In the genomic region with DNA sequence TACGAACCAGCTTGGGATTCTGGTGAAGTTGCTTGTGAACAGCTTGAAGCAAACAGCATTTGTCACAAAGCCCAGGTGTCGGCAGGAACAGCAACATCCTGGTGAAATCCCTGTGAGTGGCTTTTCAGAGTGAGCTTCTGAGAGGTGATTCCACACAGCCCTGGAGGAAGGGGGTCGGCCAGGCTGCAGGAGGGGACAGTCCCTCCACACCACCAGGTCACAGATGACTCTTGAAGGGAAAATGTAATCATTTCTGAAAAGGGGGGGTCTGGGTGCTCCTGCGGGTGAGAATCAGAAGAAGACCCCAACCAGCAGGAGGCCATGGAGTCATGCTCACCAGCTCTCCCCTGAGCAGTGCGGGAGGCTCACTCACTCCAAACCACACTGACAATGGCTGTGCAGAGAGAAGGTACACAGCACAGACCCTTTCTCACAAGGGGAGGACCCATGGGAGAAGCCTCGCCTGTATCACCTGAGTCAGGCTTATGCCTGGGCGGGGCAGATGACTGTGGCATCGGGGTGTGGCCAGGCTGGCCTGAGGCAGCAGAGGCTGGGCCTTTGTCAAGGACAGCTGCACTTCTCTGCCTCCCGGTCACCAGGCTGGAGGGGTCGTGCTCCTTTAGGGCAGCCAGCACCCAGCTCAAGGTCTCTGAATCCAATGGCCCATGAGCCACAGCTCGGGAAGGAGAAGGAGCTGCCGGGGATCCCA, we compare ENCODE assay signal across 15 cellular contexts. TPM values are rescaled to one million over a fixed set of nuclear protein-coding genes. Genes with fewer than 3 reads are reported as not detected.
DNase-seq lines count a peak whose midpoint lies in the region; ATAC-seq and TF ChIP-seq lines count a peak whose summit lies in the region.
"Had no signal": no experiment of that assay in that cellular context is flagged by ENCODE, and none has a peak within 500 bp of the region (broad histone marks: within the 10 kb centered on the region; RNA-seq: fewer than 3 reads in every experiment).

No MANE protein-coding gene starts in this region.

- H3K27me3 ChIP-seq in parathyroid adenoma (ENCODE audit: control insufficient read depth, insufficient read depth, low read length) (no peaks in the 10 kb centered on the region), esophagus muscularis mucosa (no peaks in the 10 kb centered on the region)
- H3K27me3 ChIP-seq: neutrophil had no signal

- H3K79me2 ChIP-seq in parathyroid adenoma: no peaks in the 10 kb centered on the region

- intact Hi-C loops in esophagus muscularis mucosa (cut with DNase I): no loop called here

- no peak overlapping the region for H3K27ac Mint-ChIP-seq in activated T-cell treated with anti-CD3 and anti-CD28 coated beads, Interleukin-2, amount 50 U/mL, for 72 hours
- H3K27ac Mint-ChIP-seq: T-cell had no signal

- no peak overlapping the region for H3K4me2 ChIP-seq in parathyroid adenoma (ENCODE audit: low read length)

- no peaks in the 10 kb centered on the region for H3K9me3 Mint-ChIP-seq in activated T-cell treated with anti-CD3 and anti-CD28 coated beads, Interleukin-2, amount 50 U/mL, for 72 hours
- H3K9me3 Mint-ChIP-seq: T-cell had no signal

- peak; percentile 35 to 39 for ATAC-seq in activated T-cell treated with anti-CD3 and anti-CD28 coated beads, Interleukin-2, amount 50 U/mL, for 72 hours (replicated peaks in 1 of 2)
- ATAC-seq: T-cell had no signal

- TF ChIP-seq POLR2A in esophagus muscularis mucosa (IDR thresholded peaks at IDR 0.05; ENCODE audit: low read depth): no peak

- H3K9me3 ChIP-seq in parathyroid adenoma (ENCODE audit: control insufficient read depth, low read length) (no peaks in the 10 kb centered on the region), esophagus muscularis mucosa (no peaks in the 10 kb centered on the region)
- H3K9me3 ChIP-seq: neutrophil had no signal

- no peak for TF ChIP-seq EP300 in esophagus muscularis mucosa (IDR thresholded peaks at IDR 0.05)

- WGBS in esophagus muscularis mucosa: 91% methylated on average over 11 of the region's 12 CpGs

- H3K4me1 Mint-ChIP-seq in activated T-cell treated with anti-CD3 and anti-CD28 coated beads, Interleukin-2, amount 50 U/mL, for 72 hours (ENCODE audit: low read depth): no peaks in the 10 kb centered on the region
- H3K4me1 Mint-ChIP-seq: T-cell had no signal

- no peak overlapping the region for H3K9ac ChIP-seq in parathyroid adenoma

- H3K36me3 ChIP-seq in parathyroid adenoma (ENCODE audit: control insufficient read depth, insufficient read depth, low read length) (no peaks in the 10 kb centered on the region), esophagus muscularis mucosa (peaks cover 21 to 75% (median 56%) of the 10 kb centered on the region in 4 donors)

- peak; percentile 32 for DNase-seq in NCI-H510A (lab: John Stamatoyannopoulos, UW)
- DNase-seq in NCI-H510A treated with DMSO at 0.1 percent for 48 hours (lab: John Stamatoyannopoulos, UW): no peak
- DNase-seq in NCI-H1436 treated with DMSO at 0.1 percent for 48 hours (lab: John Stamatoyannopoulos, UW): peak; percentile 56
- DNase-seq in activated T-cell treated with anti-CD3 and anti-CD28 coated beads, Interleukin-2, amount 50 U/mL, for 72 hours: no peak
- DNase-seq in esophagus muscularis mucosa (ENCODE audit: extremely low spot score): no peak
- DNase-seq in activated gamma-delta T cell treated with Interleukin-2 at 50 U/mL for 16 hours: no peak
- no peak for DNase-seq in KG1 (lab: John Stamatoyannopoulos, UW)
- DNase-seq: activated CD4-positive, alpha-beta T cell treated with anti-CD3 and anti-CD28 coated beads for 1 hour; aorta; cortex of kidney; mesendoderm; T-cell had no signal

- no peaks in the 10 kb centered on the region for H3K36me3 Mint-ChIP-seq in activated T-cell treated with anti-CD3 and anti-CD28 coated beads, Interleukin-2, amount 50 U/mL, for 72 hours (ENCODE audit: insufficient read depth in 2 of 2)

- TF ChIP-seq CTCF in parathyroid adenoma (IDR thresholded peaks at IDR 0.05): no peak
- no peak for TF ChIP-seq CTCF in esophagus muscularis mucosa (IDR thresholded peaks at IDR 0.05)

- H3K27me3 Mint-ChIP-seq in activated T-cell treated with anti-CD3 and anti-CD28 coated beads, Interleukin-2, amount 50 U/mL, for 72 hours (ENCODE audit: low read depth): no peaks in the 10 kb centered on the region
- H3K27me3 Mint-ChIP-seq: T-cell had no signal

- H3K27ac ChIP-seq in parathyroid adenoma (peak overlapping the region; percentile 97), esophagus muscularis mucosa (replicated peaks in 1 of 4) (no peak overlapping the region)
- H3K27ac ChIP-seq: neutrophil had no signal

- H3K4me3 ChIP-seq in parathyroid adenoma (ENCODE audit: low read depth, low read length) (no peak overlapping the region), esophagus muscularis mucosa (no peak overlapping the region)

- peaks cover 44% of the 10 kb centered on the region for H3K4me1 ChIP-seq in parathyroid adenoma
- no peaks in the 10 kb centered on the region for H3K4me1 ChIP-seq in esophagus muscularis mucosa

- no peak overlapping the region for H2AFZ ChIP-seq in parathyroid adenoma

- no peak overlapping the region for H3K4me3 Mint-ChIP-seq in activated T-cell treated with anti-CD3 and anti-CD28 coated beads, Interleukin-2, amount 50 U/mL, for 72 hours
- H3K4me3 Mint-ChIP-seq: T-cell had no signal

RNA-seq across cellular contexts. Expression of gene CHGA, which starts 14.4 kb away (rescaled TPM):
- not detected for total RNA-seq in activated T-cell treated with anti-CD3 and anti-CD28 coated beads, Interleukin-2, amount 50 U/mL, for 72 hours
- 1 to 10 TPM; 1.2 to 2.5 (median 1.3) TPM for total RNA-seq in esophagus muscularis mucosa
- total RNA-seq: aorta, fibroblast of lung had no signal

Comparison
In these comparisons a context has a peak if more than half of its experiments do, and no peak if none do; other contexts are left out.
1. DNase-seq: peak in NCI-H510A (single experiment) and NCI-H1436 treated with DMSO at 0.1 percent for 48 hours (single experiment); none in NCI-H510A treated with DMSO at 0.1 percent for 48 hours (single experiment), activated T-cell treated with anti-CD3 and anti-CD28 coated beads, Interleukin-2, amount 50 U/mL, for 72 hours (0 of 2), esophagus muscularis mucosa (single experiment), activated gamma-delta T cell treated with Interleukin-2 at 50 U/mL for 16 hours (single experiment) and KG1 (single experiment).